In genomic region chr7:100465299-100465698, GRCh38 we compare ENCODE assay signal across 15 cellular contexts. TPM values are rescaled to one million over a fixed set of nuclear protein-coding genes. Genes with fewer than 3 reads are reported as not detected.
A peak's percentile ranks its signal among the peaks of the same experiment; 100 is the strongest.
DNase-seq lines count a peak whose midpoint lies in the region; ATAC-seq and TF ChIP-seq lines count a peak whose summit lies in the region.
"Had no signal": no experiment of that assay in that cellular context is flagged by ENCODE, and none has a peak within 500 bp of the region (broad histone marks: within the 10 kb centered on the region; RNA-seq: fewer than 3 reads in every experiment).

No MANE protein-coding gene starts in this region.

- H3K4me1 Mint-ChIP-seq in HFFc6 (ENCODE audit: low read depth): peaks cover 24% of the 10 kb centered on the region
- H3K4me1 Mint-ChIP-seq in dendritic cell treated with granulocyte-macrophage colony-stimulating factor and Interleukin-4, amounts not matched to agents 40 ng/mL and 50 ng/mL, for 4 days (ENCODE audit: low read depth): peaks cover 42% of the 10 kb centered on the region
- peaks cover 6 to 17% (median 9%) of the 10 kb centered on the region in 3 donors for H3K4me1 Mint-ChIP-seq in CD8-positive, alpha-beta memory T cell

- H3K4me3 Mint-ChIP-seq in HFFc6: no peak overlapping the region
- no peak overlapping the region for H3K4me3 Mint-ChIP-seq in dendritic cell treated with granulocyte-macrophage colony-stimulating factor and Interleukin-4, amounts not matched to agents 40 ng/mL and 50 ng/mL, for 4 days
- no peak overlapping the region for H3K4me3 Mint-ChIP-seq in CD8-positive, alpha-beta memory T cell
- H3K4me3 Mint-ChIP-seq: activated naive CD4-positive, alpha-beta T cell treated with anti-CD3 and anti-CD28 coated beads for 36 hours; natural killer cell treated with Interleukin-12 subunit alpha and Interleukin-12 subunit beta and Interleukin-15 and Interleukin-18, amount 100 ng/mL, for 72 hours had no signal

- H4K20me1 ChIP-seq in osteoblast (ENCODE audit: insufficient read depth, low read length): peaks cover 8% of the 10 kb centered on the region

- peak overlapping the region; percentile 33; the same call in 1 of the 2 replicates for H3K27ac Mint-ChIP-seq in HFFc6
- H3K27ac Mint-ChIP-seq in dendritic cell treated with granulocyte-macrophage colony-stimulating factor and Interleukin-4, amounts not matched to agents 40 ng/mL and 50 ng/mL, for 4 days: peak overlapping the region; percentile 6
- peak overlapping the region in 3 of 8 donors; percentile 35 to 83 (median 47) for H3K27ac Mint-ChIP-seq in CD8-positive, alpha-beta memory T cell
- H3K27ac Mint-ChIP-seq: activated naive CD4-positive, alpha-beta T cell treated with anti-CD3 and anti-CD28 coated beads for 36 hours; natural killer cell treated with Interleukin-12 subunit alpha and Interleukin-12 subunit beta and Interleukin-15 and Interleukin-18, amount 100 ng/mL, for 72 hours had no signal

- CTCF ChIA-PET in GM10248 (lab: Yijun Ruan, JAX): interaction anchor here (1.1 to 4.1 kb wide), 5 partner anchors 8 to 124 kb away, joined by 3 to 20 read pairs (median 6); no protein-coding TSS in a partner anchor
- CTCF ChIA-PET in CD8-positive, alpha-beta memory T cell (lab: Charles Lee): interaction anchor here (0.7 to 2.9 kb wide), 7 partner anchors 11 to 98 kb away, joined by 3 to 14 read pairs (median 4); partner anchors contain the start of gene TSC22D4

- peaks cover 5% of the 10 kb centered on the region for H3K36me3 ChIP-seq in osteoblast (ENCODE audit: insufficient read depth, low read length)
- H3K36me3 ChIP-seq in CD8-positive, alpha-beta memory T cell (ENCODE audit: insufficient read depth, low read length): peaks cover 14% of the 10 kb centered on the region

- no peak overlapping the region for H3K4me3 ChIP-seq in AG10803 (ENCODE audit: low read length)
- H3K4me3 ChIP-seq in osteoblast (ENCODE audit: insufficient read depth, low read length): no peak overlapping the region
- no peak overlapping the region for H3K4me3 ChIP-seq in CD8-positive, alpha-beta memory T cell (ENCODE audit: low read length)
- H3K4me3 ChIP-seq: cardiac muscle cell had no signal

- no peaks in the 10 kb centered on the region for H3K4me1 ChIP-seq in osteoblast (ENCODE audit: insufficient read depth, low read length)
- H3K4me1 ChIP-seq in CD8-positive, alpha-beta memory T cell (ENCODE audit: insufficient read depth, low read length): peaks cover 7% of the 10 kb centered on the region

- H3K9me3 ChIP-seq in osteoblast (ENCODE audit: low read depth, low read length): no peaks in the 10 kb centered on the region
- H3K9me3 ChIP-seq in CD8-positive, alpha-beta memory T cell (ENCODE audit: low read length): no peaks in the 10 kb centered on the region

- H3K27me3 Mint-ChIP-seq in HFFc6 (ENCODE audit: insufficient read depth): peaks cover 1% of the 10 kb centered on the region; the same call in 1 of the 2 replicates
- no peaks in the 10 kb centered on the region for H3K27me3 Mint-ChIP-seq in dendritic cell treated with granulocyte-macrophage colony-stimulating factor and Interleukin-4, amounts not matched to agents 40 ng/mL and 50 ng/mL, for 4 days
- H3K27me3 Mint-ChIP-seq in CD8-positive, alpha-beta memory T cell: no peaks in the 10 kb centered on the region
- H3K27me3 Mint-ChIP-seq: natural killer cell treated with Interleukin-12 subunit alpha and Interleukin-12 subunit beta and Interleukin-15 and Interleukin-18, amount 100 ng/mL, for 72 hours had no signal

- H3K27me3 ChIP-seq in osteoblast (ENCODE audit: insufficient read depth, low read length): no peaks in the 10 kb centered on the region
- no peaks in the 10 kb centered on the region for H3K27me3 ChIP-seq in CD8-positive, alpha-beta memory T cell (ENCODE audit: insufficient read depth, low read length, poor library complexity, severe bottlenecking)
- H3K27me3 ChIP-seq: cardiac muscle cell had no signal

- no peaks in the 10 kb centered on the region for H3K9me3 Mint-ChIP-seq in HFFc6
- H3K9me3 Mint-ChIP-seq in dendritic cell treated with granulocyte-macrophage colony-stimulating factor and Interleukin-4, amounts not matched to agents 40 ng/mL and 50 ng/mL, for 4 days: no peaks in the 10 kb centered on the region
- H3K9me3 Mint-ChIP-seq in CD8-positive, alpha-beta memory T cell: no peaks in the 10 kb centered on the region
- H3K9me3 Mint-ChIP-seq: activated naive CD4-positive, alpha-beta T cell treated with anti-CD3 and anti-CD28 coated beads for 36 hours; natural killer cell treated with Interleukin-12 subunit alpha and Interleukin-12 subunit beta and Interleukin-15 and Interleukin-18, amount 100 ng/mL, for 72 hours had no signal

- peaks cover 17% of the 10 kb centered on the region; the same call in 1 of the 2 replicates for H3K36me3 Mint-ChIP-seq in HFFc6 (ENCODE audit: low read depth)
- H3K36me3 Mint-ChIP-seq in dendritic cell treated with granulocyte-macrophage colony-stimulating factor and Interleukin-4, amounts not matched to agents 40 ng/mL and 50 ng/mL, for 4 days (ENCODE audit: low read depth): peaks cover 94% of the 10 kb centered on the region
- H3K36me3 Mint-ChIP-seq in CD8-positive, alpha-beta memory T cell: peaks cover 0 to 60% (median 3%) of the 10 kb centered on the region in 3 donors
- H3K36me3 Mint-ChIP-seq: natural killer cell treated with Interleukin-12 subunit alpha and Interleukin-12 subunit beta and Interleukin-15 and Interleukin-18, amount 100 ng/mL, for 72 hours had no signal

- peaks cover 8% of the 10 kb centered on the region for H3K79me2 ChIP-seq in osteoblast (ENCODE audit: insufficient read depth, low read length)

- no peak overlapping the region for H3K27ac ChIP-seq in osteoblast (ENCODE audit: low read depth, low read length)
- H3K27ac ChIP-seq in CD8-positive, alpha-beta memory T cell (ENCODE audit: low read depth, low read length): no peak overlapping the region
- H3K27ac ChIP-seq: cardiac muscle cell had no signal

- ATAC-seq in GM18517 (IDR thresholded peaks at IDR 0.05; ENCODE audit: unreplicated experiment) (no peak), HG02884 (IDR thresholded peaks at IDR 0.05; ENCODE audit: unreplicated experiment) (no peak)
- ATAC-seq: natural killer cell treated with Interleukin-12 subunit alpha and Interleukin-12 subunit beta and Interleukin-15 and Interleukin-18, amount 100 ng/mL, for 72 hours had no signal

- H2AFZ ChIP-seq in osteoblast (ENCODE audit: low read length): no peak overlapping the region

- DNase-seq in AG10803 (ENCODE audit: low read depth) (peak; percentile 33), HFFc6 (no peak), osteoblast (ENCODE audit: insufficient read length, low spot score, missing footprints) (no peak), GM10248 (ENCODE audit: extremely low spot score) (no peak)
- no peak for DNase-seq in CD8-positive, alpha-beta memory T cell
- DNase-seq: activated CD4-positive, alpha-beta T cell treated with anti-CD3 and anti-CD28 coated beads for 1 hour; activated naive CD4-positive, alpha-beta T cell treated with anti-CD3 and anti-CD28 coated beads for 36 hours; NCI-H187 treated with DMSO at 0.1 percent for 48 hours; stimulated activated naive CD4-positive, alpha-beta T cell had no signal

- POLR2A ChIA-PET in GM10248 (lab: Yijun Ruan, JAX): interaction anchor here (0.7 to 1.0 kb wide), 2 partner anchors 12 to 57 kb away, joined by 4 to 6 read pairs; no protein-coding TSS in a partner anchor
- POLR2A ChIA-PET in CD8-positive, alpha-beta memory T cell (lab: Charles Lee): interaction anchor here (0.5 to 1.1 kb wide), 7 partner anchors 11 to 352 kb away, joined by 3 to 9 read pairs (median 3); partner anchors contain the start of gene TSC22D4

- H3K4me2 ChIP-seq in osteoblast (ENCODE audit: insufficient read depth, low read length): peak overlapping the region; percentile 24

- TF ChIP-seq CTCF in AG10803 (conservative IDR thresholded peaks at IDR 0.05; ENCODE audit: low read length) (no peak), HFFc6 (IDR thresholded peaks at IDR 0.05) (no peak), osteoblast (IDR thresholded peaks at IDR 0.05; ENCODE audit: extremely low read depth, low read depth, low read length) (no peak), GM10248 (IDR thresholded peaks at IDR 0.05; ENCODE audit: control extremely low read depth, extremely low read depth, low read depth, missing control alignments) (no peak)

- intact Hi-C loops in dendritic cell treated with granulocyte-macrophage colony-stimulating factor and Interleukin-4, amounts not matched to agents 40 ng/mL and 50 ng/mL, for 4 days (cut with micrococcal nuclease): no loop called here

RNA-seq across cellular contexts. Expression of gene SPACDR, which starts 1.2 kb away (rescaled TPM):
- total RNA-seq in HFFc6 (2021; fragmentation: NEBNext Ultra II Directional; extraction: Animal tissue kit (Norgen Biotek cat#: 25700)): 1 to 10 TPM in 3 of 6 experiments, under 1 TPM in 3; 0.66 to 1.6 (median 1.0) TPM
- total RNA-seq in osteoblast: 0.36 TPM in 1 of 2 replicates, not detected in the other
- 1 to 10 TPM in 1 of 2 experiments, under 1 TPM in 1; 1.00 to 1.7 TPM for total RNA-seq in CD8-positive, alpha-beta memory T cell
- polyA plus RNA-seq in CD8-positive, alpha-beta memory T cell: 0.56 TPM

RNA-seq across cellular contexts. Expression of gene TSC22D4, which starts 13.7 kb away (rescaled TPM):
- 10 to 100 TPM; 50.6 to 54.5 (median 51.7) TPM for total RNA-seq in HFFc6 (2021; fragmentation: NEBNext Ultra II Directional; extraction: Animal tissue kit (Norgen Biotek cat#: 25700))
- total RNA-seq in osteoblast: 18.5 and 19.4 TPM in 2 replicates
- total RNA-seq in CD8-positive, alpha-beta memory T cell: 10 to 100 TPM; 96.2 to 99.1 TPM
- 40.5 TPM for polyA plus RNA-seq in CD8-positive, alpha-beta memory T cell

RNA-seq across cellular contexts. Expression of gene NYAP1, which starts 18.4 kb away (rescaled TPM):
- total RNA-seq in HFFc6 (2021; fragmentation: NEBNext Ultra II Directional; extraction: Animal tissue kit (Norgen Biotek cat#: 25700)): under 1 TPM; 0.50 to 0.99 (median 0.86) TPM
- under 0.01 and 0.29 TPM in 2 replicates for total RNA-seq in osteoblast
- under 1 TPM; 0.13 to 0.18 TPM for total RNA-seq in CD8-positive, alpha-beta memory T cell
- not detected for polyA plus RNA-seq in CD8-positive, alpha-beta memory T cell
- total RNA-seq: natural killer cell treated with Interleukin-12 subunit alpha and Interleukin-12 subunit beta and Interleukin-15 and Interleukin-18, amount 100 ng/mL, for 72 hours; T-helper 2 cell treated with Interferon-gamma antibody and Interleukin-4, amounts not matched to agents 100 ng/mL and 5 ng/mL, for 36 hours had no signal

RNA-seq across cellular contexts. Expression of gene PPP1R35, which starts 29.0 kb away (rescaled TPM):
- 10 to 100 TPM; 22.9 to 33.6 (median 26.5) TPM for total RNA-seq in HFFc6 (2021; fragmentation: NEBNext Ultra II Directional; extraction: Animal tissue kit (Norgen Biotek cat#: 25700))
- total RNA-seq in osteoblast: 9.7 and 11.9 TPM in 2 replicates
- total RNA-seq in CD8-positive, alpha-beta memory T cell: 10 to 100 TPM; 41.4 to 46.3 TPM
- 50.2 TPM for polyA plus RNA-seq in CD8-positive, alpha-beta memory T cell

RNA-seq across cellular contexts. Expression of gene MEPCE, which starts 35.7 kb away (rescaled TPM):
- total RNA-seq in HFFc6 (2021; fragmentation: NEBNext Ultra II Directional; extraction: Animal tissue kit (Norgen Biotek cat#: 25700)): 10 to 100 TPM; 38.7 to 42.9 (median 41.2) TPM
- total RNA-seq in osteoblast: 28.6 and 29.7 TPM in 2 replicates
- 10 to 100 TPM; 75.9 to 78.8 TPM for total RNA-seq in CD8-positive, alpha-beta memory T cell
- 13.6 TPM for polyA plus RNA-seq in CD8-positive, alpha-beta memory T cell
